In genomic region chr6:164424489-164424888, GRCh38 we compare ENCODE assay signal across 3 cellular contexts.
"Had no signal": no experiment of that assay in that cellular context is flagged by ENCODE, and none has a peak within 500 bp of the region (broad histone marks: within the 10 kb centered on the region; RNA-seq: fewer than 3 reads in every experiment).

No MANE protein-coding gene starts in this region.

- DNase-seq: GDM1, GF-D8 had no signal

- H3K4me3 ChIP-seq: GM12878 had no signal
